15 cellular contexts compared by ENCODE assay signal in genomic region chr12:47409310-47409709, GRCh38.
DNase-seq lines count a peak whose midpoint lies in the region; ATAC-seq and TF ChIP-seq lines count a peak whose summit lies in the region.
"Had no signal": no experiment of that assay in that cellular context is flagged by ENCODE, and none has a peak within 500 bp of the region (broad histone marks: within the 10 kb centered on the region; RNA-seq: fewer than 3 reads in every experiment).

No MANE protein-coding gene starts in this region.

- H3K27me3 Mint-ChIP-seq in stimulated activated naive CD8-positive, alpha-beta T cell treated with anti-CD3 and anti-CD28 coated beads, Interleukin-15, Interleukin-2, amounts not matched to agents 100 ng/mL and 50 ng/mL, for 24 hours: no peaks in the 10 kb centered on the region
- no peaks in the 10 kb centered on the region for H3K27me3 Mint-ChIP-seq in stimulated activated naive CD8-positive, alpha-beta T cell treated with anti-CD3 and anti-CD28 coated beads, Interleukin-15, amount 100 ng/mL, for 72 hours
- H3K27me3 Mint-ChIP-seq in activated naive CD8-positive, alpha-beta T cell: no peaks in the 10 kb centered on the region
- no peaks in the 10 kb centered on the region for H3K27me3 Mint-ChIP-seq in naive thymus-derived CD8-positive, alpha-beta T cell

- peaks cover 4% of the 10 kb centered on the region for H3K9me3 Mint-ChIP-seq in stimulated activated naive CD8-positive, alpha-beta T cell treated with anti-CD3 and anti-CD28 coated beads, Interleukin-15, Interleukin-2, amounts not matched to agents 100 ng/mL and 50 ng/mL, for 24 hours
- H3K9me3 Mint-ChIP-seq in stimulated activated naive CD8-positive, alpha-beta T cell treated with anti-CD3 and anti-CD28 coated beads, Interleukin-15, amount 100 ng/mL, for 72 hours: peaks cover 0 to 4% of the 10 kb centered on the region in 2 donors
- no peaks in the 10 kb centered on the region for H3K9me3 Mint-ChIP-seq in activated naive CD8-positive, alpha-beta T cell (ENCODE audit: low read depth)
- no peaks in the 10 kb centered on the region for H3K9me3 Mint-ChIP-seq in naive thymus-derived CD8-positive, alpha-beta T cell
- H3K9me3 Mint-ChIP-seq: HFFc6 had no signal

- ATAC-seq in stimulated activated naive CD8-positive, alpha-beta T cell treated with anti-CD3 and anti-CD28 coated beads, Interleukin-15, amount 100 ng/mL, for 72 hours: no peak
- ATAC-seq in naive thymus-derived CD8-positive, alpha-beta T cell: no peak

- H3K4me3 ChIP-seq in H7 (ENCODE audit: insufficient read depth, low read depth, low read length): no peak overlapping the region
- H3K4me3 ChIP-seq: BLaER1 had no signal

- no peak overlapping the region for H3K27ac ChIP-seq in RWPE1
- H3K27ac ChIP-seq: BLaER1 had no signal

- no peaks in the 10 kb centered on the region for H3K27me3 ChIP-seq in H7 (ENCODE audit: control insufficient read depth, insufficient read depth, low read length)
- H3K27me3 ChIP-seq: BLaER1 had no signal

- H3K4me1 Mint-ChIP-seq in stimulated activated naive CD8-positive, alpha-beta T cell treated with anti-CD3 and anti-CD28 coated beads, Interleukin-15, Interleukin-2, amounts not matched to agents 100 ng/mL and 50 ng/mL, for 24 hours (ENCODE audit: low read depth): peaks cover 80% of the 10 kb centered on the region
- peaks cover 76% of the 10 kb centered on the region for H3K4me1 Mint-ChIP-seq in stimulated activated naive CD8-positive, alpha-beta T cell treated with anti-CD3 and anti-CD28 coated beads, Interleukin-15, amount 100 ng/mL, for 72 hours
- H3K4me1 Mint-ChIP-seq in activated naive CD8-positive, alpha-beta T cell (ENCODE audit: low read depth): peaks cover 77% of the 10 kb centered on the region
- peaks cover 45 to 82% (median 74%) of the 10 kb centered on the region in 4 donors for H3K4me1 Mint-ChIP-seq in naive thymus-derived CD8-positive, alpha-beta T cell

- H3K27ac Mint-ChIP-seq in stimulated activated naive CD8-positive, alpha-beta T cell treated with anti-CD3 and anti-CD28 coated beads, Interleukin-15, Interleukin-2, amounts not matched to agents 100 ng/mL and 50 ng/mL, for 24 hours: peak overlapping the region; percentile 12
- peak overlapping the region in 1 of 2 donors; percentile 6 for H3K27ac Mint-ChIP-seq in stimulated activated naive CD8-positive, alpha-beta T cell treated with anti-CD3 and anti-CD28 coated beads, Interleukin-15, amount 100 ng/mL, for 72 hours
- peak overlapping the region; percentile 86 for H3K27ac Mint-ChIP-seq in activated naive CD8-positive, alpha-beta T cell
- H3K27ac Mint-ChIP-seq in naive thymus-derived CD8-positive, alpha-beta T cell: peak overlapping the region in 9 of 10 donors; percentile 5 to 93 (median 84)
- H3K27ac Mint-ChIP-seq: HFFc6 had no signal

- no peaks in the 10 kb centered on the region for H3K36me3 ChIP-seq in H7 (replicated peaks; ENCODE audit: control insufficient read depth, insufficient read depth, low read length)
- H3K36me3 ChIP-seq: BLaER1 had no signal

- no peak overlapping the region for H3K4me3 Mint-ChIP-seq in stimulated activated naive CD8-positive, alpha-beta T cell treated with anti-CD3 and anti-CD28 coated beads, Interleukin-15, Interleukin-2, amounts not matched to agents 100 ng/mL and 50 ng/mL, for 24 hours
- no peak overlapping the region for H3K4me3 Mint-ChIP-seq in stimulated activated naive CD8-positive, alpha-beta T cell treated with anti-CD3 and anti-CD28 coated beads, Interleukin-15, amount 100 ng/mL, for 72 hours
- H3K4me3 Mint-ChIP-seq in activated naive CD8-positive, alpha-beta T cell: no peak overlapping the region
- peak overlapping the region in 6 of 10 donors; percentile 1 to 64 (median 22) for H3K4me3 Mint-ChIP-seq in naive thymus-derived CD8-positive, alpha-beta T cell
- H3K4me3 Mint-ChIP-seq: HFFc6 had no signal

- POLR2A ChIA-PET in naive thymus-derived CD8-positive, alpha-beta T cell (lab: Charles Lee): interaction anchor here (1.1 kb wide), 1 partner anchor 331 kb away, joined by 4 read pairs; no protein-coding TSS in a partner anchor
- POLR2A ChIA-PET in RWPE1 (lab: Yijun Ruan, JAX; ENCODE audit: low non-redundant PET): no interaction called here

- CTCF ChIA-PET in RWPE1 (lab: Yijun Ruan, JAX): no interaction called here

- TF ChIP-seq CTCF in RWPE1 (conservative IDR thresholded peaks at IDR 0.05; ENCODE audit: low read depth): no peak

- DNase-seq in stimulated activated naive CD8-positive, alpha-beta T cell treated with anti-CD3 and anti-CD28 coated beads, Interleukin-15, amount 100 ng/mL, for 72 hours: no peak
- DNase-seq in naive thymus-derived CD8-positive, alpha-beta T cell: no peak
- no peak for DNase-seq in NCI-H524 (lab: John Stamatoyannopoulos, UW)
- no peak for DNase-seq in RWPE1 (ENCODE audit: low spot score)
- no peak for DNase-seq in H7
- DNase-seq: DMS79, HFFc6, MM.1S, NCI-H1105, NCI-H1694 treated with DMSO at 0.1 percent for 48 hours, NCI-H510A treated with DMSO at 0.1 percent for 48 hours, SHP77 treated with DMSO at 0.1 percent for 48 hours had no signal

- peaks cover 9% of the 10 kb centered on the region for H3K36me3 Mint-ChIP-seq in stimulated activated naive CD8-positive, alpha-beta T cell treated with anti-CD3 and anti-CD28 coated beads, Interleukin-15, Interleukin-2, amounts not matched to agents 100 ng/mL and 50 ng/mL, for 24 hours (ENCODE audit: low read depth)
- H3K36me3 Mint-ChIP-seq in activated naive CD8-positive, alpha-beta T cell: no peaks in the 10 kb centered on the region
- no peaks in the 10 kb centered on the region for H3K36me3 Mint-ChIP-seq in naive thymus-derived CD8-positive, alpha-beta T cell

Comparison
In these comparisons a context has a peak if more than half of its experiments do, and no peak if none do; other contexts are left out.
1. H3K4me3 Mint-ChIP-seq: peak in naive thymus-derived CD8-positive, alpha-beta T cell (6 of 10); none in stimulated activated naive CD8-positive, alpha-beta T cell treated with anti-CD3 and anti-CD28 coated beads, Interleukin-15, Interleukin-2, amounts not matched to agents 100 ng/mL and 50 ng/mL, for 24 hours (single experiment), stimulated activated naive CD8-positive, alpha-beta T cell treated with anti-CD3 and anti-CD28 coated beads, Interleukin-15, amount 100 ng/mL, for 72 hours (0 of 2) and activated naive CD8-positive, alpha-beta T cell (single experiment).